ENCODE assay signal across 10 cellular contexts in the genomic region with DNA sequence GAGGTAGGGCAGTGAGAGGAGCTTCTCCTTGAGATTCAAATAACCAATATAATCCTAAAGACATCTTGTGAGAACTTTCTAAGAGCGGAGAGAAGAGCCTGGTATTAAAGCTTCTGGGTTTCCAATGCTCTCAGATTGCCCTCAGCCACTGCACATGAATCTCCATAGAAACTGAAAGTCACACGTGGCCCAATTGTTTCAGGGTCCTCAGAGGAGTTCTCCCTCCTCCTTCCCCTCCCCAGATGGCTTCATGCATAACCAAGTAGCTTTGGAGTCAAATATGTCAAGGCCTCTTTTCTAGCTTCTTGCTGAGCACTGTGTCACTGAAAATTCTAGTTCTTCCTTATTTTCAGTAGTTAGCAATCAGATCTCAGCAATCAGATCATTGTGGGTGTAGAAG. TPM values are rescaled to one million over a fixed set of nuclear protein-coding genes. Genes with fewer than 3 reads are reported as not detected.
DNase-seq lines count a peak whose midpoint lies in the region; ATAC-seq and TF ChIP-seq lines count a peak whose summit lies in the region.
"Had no signal": no experiment of that assay in that cellular context is flagged by ENCODE, and none has a peak within 500 bp of the region (broad histone marks: within the 10 kb centered on the region; RNA-seq: fewer than 3 reads in every experiment).

No MANE protein-coding gene starts in this region.

- TF ChIP-seq CTCF in thyroid gland (IDR thresholded peaks at IDR 0.05): no peak
- TF ChIP-seq CTCF in MCF 10A (IDR thresholded peaks at IDR 0.05; ENCODE audit: unreplicated experiment): no peak

- no peak for TF ChIP-seq POLR2A in thyroid gland (IDR thresholded peaks at IDR 0.05)

- H3K4me1 Mint-ChIP-seq in activated naive CD8-positive, alpha-beta T cell treated with anti-CD3 and anti-CD28 coated beads, Interleukin-2, amount 50 U/mL, for 24 hours: peaks cover 8% of the 10 kb centered on the region
- peaks cover 8% of the 10 kb centered on the region for H3K4me1 Mint-ChIP-seq in activated naive CD8-positive, alpha-beta T cell treated with anti-CD3 and anti-CD28 coated beads for 36 hours
- no peaks in the 10 kb centered on the region for H3K4me1 Mint-ChIP-seq in MCF 10A (ENCODE audit: insufficient read depth, unreplicated experiment)

- POLR2A ChIA-PET in MCF 10A (lab: Yijun Ruan, JAX): interaction anchor here (0.6 kb wide), 1 partner anchor 9 kb away, joined by 4 read pairs; no protein-coding TSS in a partner anchor

- no peak for ATAC-seq in activated naive CD8-positive, alpha-beta T cell treated with anti-CD3 and anti-CD28 coated beads, Interleukin-2, amount 50 U/mL, for 24 hours
- ATAC-seq in HG02623 (IDR thresholded peaks at IDR 0.05; ENCODE audit: unreplicated experiment): peak; percentile 70
- ATAC-seq in HG03571 (IDR thresholded peaks at IDR 0.05; ENCODE audit: unreplicated experiment): peak; percentile 70

- H3K27ac ChIP-seq in thyroid gland: no peak overlapping the region

- no peaks in the 10 kb centered on the region for H3K36me3 ChIP-seq in thyroid gland

- H3K36me3 Mint-ChIP-seq in activated naive CD8-positive, alpha-beta T cell treated with anti-CD3 and anti-CD28 coated beads, Interleukin-2, amount 50 U/mL, for 24 hours (ENCODE audit: low read depth): no peaks in the 10 kb centered on the region
- H3K36me3 Mint-ChIP-seq in activated naive CD8-positive, alpha-beta T cell treated with anti-CD3 and anti-CD28 coated beads for 36 hours: no peaks in the 10 kb centered on the region
- H3K36me3 Mint-ChIP-seq in MCF 10A (ENCODE audit: insufficient read depth, unreplicated experiment): no peaks in the 10 kb centered on the region

- intact Hi-C loops in thyroid gland (cut with DNase I): no loop called here
- intact Hi-C loops in MCF 10A (cut with micrococcal nuclease): no loop called here

- no peak for DNase-seq in activated naive CD8-positive, alpha-beta T cell treated with anti-CD3 and anti-CD28 coated beads, Interleukin-2, amount 50 U/mL, for 24 hours
- no peak for DNase-seq in activated naive CD8-positive, alpha-beta T cell treated with anti-CD3 and anti-CD28 coated beads for 36 hours
- peak; percentile 16 to 22 for DNase-seq in thyroid gland
- no peak for DNase-seq in MCF 10A (ENCODE audit: unreplicated experiment)
- DNase-seq in foreskin melanocyte: no peak
- DNase-seq in DMS153 treated with DMSO at 0.1 percent for 48 hours (lab: John Stamatoyannopoulos, UW; ENCODE audit: unreplicated experiment): no peak
- DNase-seq: hippocampal formation, NCI-H524 treated with DMSO at 0.1 percent for 48 hours had no signal

- no TSS peak for BruUV-seq in MCF 10A (replicated peaks; lab: Mats Ljungman, UMichigan)

- H3K4me1 ChIP-seq in thyroid gland: no peaks in the 10 kb centered on the region

- no peak overlapping the region for H3K27ac Mint-ChIP-seq in activated naive CD8-positive, alpha-beta T cell treated with anti-CD3 and anti-CD28 coated beads, Interleukin-2, amount 50 U/mL, for 24 hours
- H3K27ac Mint-ChIP-seq in activated naive CD8-positive, alpha-beta T cell treated with anti-CD3 and anti-CD28 coated beads for 36 hours: no peak overlapping the region
- no peak overlapping the region for H3K27ac Mint-ChIP-seq in MCF 10A (ENCODE audit: low read depth, unreplicated experiment)

- H3K9me3 Mint-ChIP-seq in activated naive CD8-positive, alpha-beta T cell treated with anti-CD3 and anti-CD28 coated beads, Interleukin-2, amount 50 U/mL, for 24 hours: no peaks in the 10 kb centered on the region
- no peaks in the 10 kb centered on the region for H3K9me3 Mint-ChIP-seq in activated naive CD8-positive, alpha-beta T cell treated with anti-CD3 and anti-CD28 coated beads for 36 hours
- no peaks in the 10 kb centered on the region for H3K9me3 Mint-ChIP-seq in MCF 10A (ENCODE audit: unreplicated experiment)

- CTCF ChIA-PET in MCF 10A (lab: Yijun Ruan, JAX): no interaction called here

- no peak overlapping the region for H3K4me3 ChIP-seq in thyroid gland (replicated peaks in 1 of 3)

- no peaks in the 10 kb centered on the region for H3K9me3 ChIP-seq in thyroid gland

- WGBS in thyroid gland, 2 donors: 22 to 23% methylated on average over 2 of the region's 2 CpGs

- H3K4me3 Mint-ChIP-seq in activated naive CD8-positive, alpha-beta T cell treated with anti-CD3 and anti-CD28 coated beads, Interleukin-2, amount 50 U/mL, for 24 hours: peak overlapping the region; percentile 24
- H3K4me3 Mint-ChIP-seq in activated naive CD8-positive, alpha-beta T cell treated with anti-CD3 and anti-CD28 coated beads for 36 hours: no peak overlapping the region
- no peak overlapping the region for H3K4me3 Mint-ChIP-seq in MCF 10A (ENCODE audit: unreplicated experiment)

- no peaks in the 10 kb centered on the region for H3K27me3 ChIP-seq in thyroid gland

- no peaks in the 10 kb centered on the region for H3K27me3 Mint-ChIP-seq in activated naive CD8-positive, alpha-beta T cell treated with anti-CD3 and anti-CD28 coated beads, Interleukin-2, amount 50 U/mL, for 24 hours
- no peaks in the 10 kb centered on the region for H3K27me3 Mint-ChIP-seq in activated naive CD8-positive, alpha-beta T cell treated with anti-CD3 and anti-CD28 coated beads for 36 hours
- H3K27me3 Mint-ChIP-seq in MCF 10A (ENCODE audit: insufficient read depth, unreplicated experiment): peaks cover 51% of the 10 kb centered on the region

RNA-seq across cellular contexts. Expression of gene BTK, which starts 2.3 kb away (rescaled TPM):
- 1 to 10 TPM in 1 of 2 experiments, under 1 TPM in 1; 0.85 to 1.1 TPM for total RNA-seq in activated naive CD8-positive, alpha-beta T cell treated with anti-CD3 and anti-CD28 coated beads for 36 hours
- total RNA-seq in thyroid gland (1 to 10 TPM in 3 of 4 donors, under 1 TPM in 1; 0.49 to 5.2 (median 1.6) TPM), MCF 10A (2022) (not detected in 2 replicates)

RNA-seq across cellular contexts. Expression of gene RPL36A, which starts 7.1 kb away (rescaled TPM):
- 100 to 1,000 TPM; 329 to 361 TPM for total RNA-seq in activated naive CD8-positive, alpha-beta T cell treated with anti-CD3 and anti-CD28 coated beads for 36 hours
- total RNA-seq in thyroid gland (1,000 to 10,000 TPM in 2 of 4 donors, 100 to 1,000 TPM in 2; 258 to 2,076 (median 1,246) TPM), MCF 10A (2022) (445 and 482 TPM in 2 replicates)

RNA-seq across cellular contexts. Expression of gene GLA, which starts 24.0 kb away (rescaled TPM):
- total RNA-seq in activated naive CD8-positive, alpha-beta T cell treated with anti-CD3 and anti-CD28 coated beads for 36 hours: 10 to 100 TPM; 51.3 to 56.3 TPM
- total RNA-seq in thyroid gland (10 to 100 TPM; 16.5 to 37.5 (median 26.8) TPM), MCF 10A (2022) (11.7 and 13.3 TPM in 2 replicates)

RNA-seq across cellular contexts. Expression of gene HNRNPH2, which starts 24.3 kb away (rescaled TPM):
- total RNA-seq in activated naive CD8-positive, alpha-beta T cell treated with anti-CD3 and anti-CD28 coated beads for 36 hours: 10 to 100 TPM; 19.2 to 19.3 TPM
- total RNA-seq in thyroid gland: 10 to 100 TPM; 53.5 to 68.4 (median 67.5) TPM
- total RNA-seq in MCF 10A (2022): 35.5 and 44.2 TPM in 2 replicates

RNA-seq across cellular contexts. Expression of gene TIMM8A, which starts 35.1 kb away (rescaled TPM):
- 10 to 100 TPM; 36.0 to 39.8 TPM for total RNA-seq in activated naive CD8-positive, alpha-beta T cell treated with anti-CD3 and anti-CD28 coated beads for 36 hours
- total RNA-seq in thyroid gland: 1 to 10 TPM; 3.9 to 6.4 (median 4.9) TPM
- 14.9 and 17.2 TPM in 2 replicates for total RNA-seq in MCF 10A (2022)

Comparison
In these comparisons a context has a peak if more than half of its experiments do, and no peak if none do; other contexts are left out.
1. DNase-seq: peak in thyroid gland (2 of 2); none in activated naive CD8-positive, alpha-beta T cell treated with anti-CD3 and anti-CD28 coated beads, Interleukin-2, amount 50 U/mL, for 24 hours (single experiment), activated naive CD8-positive, alpha-beta T cell treated with anti-CD3 and anti-CD28 coated beads for 36 hours (single experiment), MCF 10A (single experiment), foreskin melanocyte (single experiment) and DMS153 treated with DMSO at 0.1 percent for 48 hours (single experiment).